Comparison of ENCODE assay signal across 1 cellular context in the genomic region with DNA sequence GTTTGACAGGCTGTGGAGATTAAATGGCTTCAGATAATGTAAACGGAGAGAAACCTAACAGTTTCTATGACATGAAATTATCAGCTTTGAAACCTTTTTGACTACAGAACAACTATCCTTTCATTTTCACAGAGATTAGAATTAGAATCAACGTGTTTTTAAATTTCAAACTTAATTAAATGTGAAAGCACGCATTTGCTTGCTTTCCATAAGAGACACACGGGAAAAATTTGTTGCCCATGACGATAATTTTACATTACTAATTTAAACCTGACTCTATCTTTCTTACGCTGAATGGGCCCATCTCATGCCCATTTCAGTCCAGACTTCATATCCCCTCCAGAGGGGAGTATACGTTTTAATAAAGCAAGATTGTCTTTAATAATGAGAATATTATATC.
TF ChIP-seq lines count a peak whose summit lies in the region.

No MANE protein-coding gene starts in this region.

TF ChIP-seq in WTC11, 78 proteins besides CTCF, POLR2A, EP300 and RAD21 (continued from another document):
- TF ChIP-seq, protein P1, sequence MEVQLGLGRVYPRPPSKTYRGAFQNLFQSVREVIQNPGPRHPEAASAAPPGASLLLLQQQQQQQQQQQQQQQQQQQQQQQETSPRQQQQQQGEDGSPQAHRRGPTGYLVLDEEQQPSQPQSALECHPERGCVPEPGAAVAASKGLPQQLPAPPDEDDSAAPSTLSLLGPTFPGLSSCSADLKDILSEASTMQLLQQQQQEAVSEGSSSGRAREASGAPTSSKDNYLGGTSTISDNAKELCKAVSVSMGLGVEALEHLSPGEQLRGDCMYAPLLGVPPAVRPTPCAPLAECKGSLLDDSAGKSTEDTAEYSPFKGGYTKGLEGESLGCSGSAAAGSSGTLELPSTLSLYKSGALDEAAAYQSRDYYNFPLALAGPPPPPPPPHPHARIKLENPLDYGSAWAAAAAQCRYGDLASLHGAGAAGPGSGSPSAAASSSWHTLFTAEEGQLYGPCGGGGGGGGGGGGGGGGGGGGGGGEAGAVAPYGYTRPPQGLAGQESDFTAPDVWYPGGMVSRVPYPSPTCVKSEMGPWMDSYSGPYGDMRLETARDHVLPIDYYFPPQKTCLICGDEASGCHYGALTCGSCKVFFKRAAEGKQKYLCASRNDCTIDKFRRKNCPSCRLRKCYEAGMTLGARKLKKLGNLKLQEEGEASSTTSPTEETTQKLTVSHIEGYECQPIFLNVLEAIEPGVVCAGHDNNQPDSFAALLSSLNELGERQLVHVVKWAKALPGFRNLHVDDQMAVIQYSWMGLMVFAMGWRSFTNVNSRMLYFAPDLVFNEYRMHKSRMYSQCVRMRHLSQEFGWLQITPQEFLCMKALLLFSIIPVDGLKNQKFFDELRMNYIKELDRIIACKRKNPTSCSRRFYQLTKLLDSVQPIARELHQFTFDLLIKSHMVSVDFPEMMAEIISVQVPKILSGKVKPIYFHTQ (CRISPR knock-in tag; IDR thresholded peaks at IDR 0.05): no peak
- no peak for TF ChIP-seq ZBTB21 (CRISPR knock-in tag; IDR thresholded peaks at IDR 0.05; ENCODE audit: borderline replicate concordance)
- TF ChIP-seq HMGA2 (CRISPR knock-in tag; IDR thresholded peaks at IDR 0.05): no peak
- no peak for TF ChIP-seq RELA (CRISPR knock-in tag; IDR thresholded peaks at IDR 0.05; ENCODE audit: borderline replicate concordance)
- TF ChIP-seq, protein P2, sequence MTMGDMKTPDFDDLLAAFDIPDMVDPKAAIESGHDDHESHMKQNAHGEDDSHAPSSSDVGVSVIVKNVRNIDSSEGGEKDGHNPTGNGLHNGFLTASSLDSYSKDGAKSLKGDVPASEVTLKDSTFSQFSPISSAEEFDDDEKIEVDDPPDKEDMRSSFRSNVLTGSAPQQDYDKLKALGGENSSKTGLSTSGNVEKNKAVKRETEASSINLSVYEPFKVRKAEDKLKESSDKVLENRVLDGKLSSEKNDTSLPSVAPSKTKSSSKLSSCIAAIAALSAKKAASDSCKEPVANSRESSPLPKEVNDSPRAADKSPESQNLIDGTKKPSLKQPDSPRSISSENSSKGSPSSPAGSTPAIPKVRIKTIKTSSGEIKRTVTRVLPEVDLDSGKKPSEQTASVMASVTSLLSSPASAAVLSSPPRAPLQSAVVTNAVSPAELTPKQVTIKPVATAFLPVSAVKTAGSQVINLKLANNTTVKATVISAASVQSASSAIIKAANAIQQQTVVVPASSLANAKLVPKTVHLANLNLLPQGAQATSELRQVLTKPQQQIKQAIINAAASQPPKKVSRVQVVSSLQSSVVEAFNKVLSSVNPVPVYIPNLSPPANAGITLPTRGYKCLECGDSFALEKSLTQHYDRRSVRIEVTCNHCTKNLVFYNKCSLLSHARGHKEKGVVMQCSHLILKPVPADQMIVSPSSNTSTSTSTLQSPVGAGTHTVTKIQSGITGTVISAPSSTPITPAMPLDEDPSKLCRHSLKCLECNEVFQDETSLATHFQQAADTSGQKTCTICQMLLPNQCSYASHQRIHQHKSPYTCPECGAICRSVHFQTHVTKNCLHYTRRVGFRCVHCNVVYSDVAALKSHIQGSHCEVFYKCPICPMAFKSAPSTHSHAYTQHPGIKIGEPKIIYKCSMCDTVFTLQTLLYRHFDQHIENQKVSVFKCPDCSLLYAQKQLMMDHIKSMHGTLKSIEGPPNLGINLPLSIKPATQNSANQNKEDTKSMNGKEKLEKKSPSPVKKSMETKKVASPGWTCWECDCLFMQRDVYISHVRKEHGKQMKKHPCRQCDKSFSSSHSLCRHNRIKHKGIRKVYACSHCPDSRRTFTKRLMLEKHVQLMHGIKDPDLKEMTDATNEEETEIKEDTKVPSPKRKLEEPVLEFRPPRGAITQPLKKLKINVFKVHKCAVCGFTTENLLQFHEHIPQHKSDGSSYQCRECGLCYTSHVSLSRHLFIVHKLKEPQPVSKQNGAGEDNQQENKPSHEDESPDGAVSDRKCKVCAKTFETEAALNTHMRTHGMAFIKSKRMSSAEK (CRISPR knock-in tag; IDR thresholded peaks at IDR 0.05; ENCODE audit: borderline replicate concordance): no peak
- no peak for TF ChIP-seq CREM (CRISPR knock-in tag; IDR thresholded peaks at IDR 0.05)
- TF ChIP-seq SOX15 (CRISPR knock-in tag; IDR thresholded peaks at IDR 0.05): no peak
- no peak for TF ChIP-seq JUN (CRISPR knock-in tag; IDR thresholded peaks at IDR 0.05)
- TF ChIP-seq ZNF138 (CRISPR knock-in tag; conservative IDR thresholded peaks at IDR 0.05): no peak
- no peak for TF ChIP-seq ATF1 (CRISPR knock-in tag; IDR thresholded peaks at IDR 0.05)
- TF ChIP-seq, protein P3, sequence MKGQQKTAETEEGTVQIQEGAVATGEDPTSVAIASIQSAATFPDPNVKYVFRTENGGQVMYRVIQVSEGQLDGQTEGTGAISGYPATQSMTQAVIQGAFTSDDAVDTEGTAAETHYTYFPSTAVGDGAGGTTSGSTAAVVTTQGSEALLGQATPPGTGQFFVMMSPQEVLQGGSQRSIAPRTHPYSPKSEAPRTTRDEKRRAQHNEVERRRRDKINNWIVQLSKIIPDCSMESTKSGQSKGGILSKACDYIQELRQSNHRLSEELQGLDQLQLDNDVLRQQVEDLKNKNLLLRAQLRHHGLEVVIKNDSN (CRISPR knock-in tag; IDR thresholded peaks at IDR 0.05): no peak
- TF ChIP-seq, protein P4, sequence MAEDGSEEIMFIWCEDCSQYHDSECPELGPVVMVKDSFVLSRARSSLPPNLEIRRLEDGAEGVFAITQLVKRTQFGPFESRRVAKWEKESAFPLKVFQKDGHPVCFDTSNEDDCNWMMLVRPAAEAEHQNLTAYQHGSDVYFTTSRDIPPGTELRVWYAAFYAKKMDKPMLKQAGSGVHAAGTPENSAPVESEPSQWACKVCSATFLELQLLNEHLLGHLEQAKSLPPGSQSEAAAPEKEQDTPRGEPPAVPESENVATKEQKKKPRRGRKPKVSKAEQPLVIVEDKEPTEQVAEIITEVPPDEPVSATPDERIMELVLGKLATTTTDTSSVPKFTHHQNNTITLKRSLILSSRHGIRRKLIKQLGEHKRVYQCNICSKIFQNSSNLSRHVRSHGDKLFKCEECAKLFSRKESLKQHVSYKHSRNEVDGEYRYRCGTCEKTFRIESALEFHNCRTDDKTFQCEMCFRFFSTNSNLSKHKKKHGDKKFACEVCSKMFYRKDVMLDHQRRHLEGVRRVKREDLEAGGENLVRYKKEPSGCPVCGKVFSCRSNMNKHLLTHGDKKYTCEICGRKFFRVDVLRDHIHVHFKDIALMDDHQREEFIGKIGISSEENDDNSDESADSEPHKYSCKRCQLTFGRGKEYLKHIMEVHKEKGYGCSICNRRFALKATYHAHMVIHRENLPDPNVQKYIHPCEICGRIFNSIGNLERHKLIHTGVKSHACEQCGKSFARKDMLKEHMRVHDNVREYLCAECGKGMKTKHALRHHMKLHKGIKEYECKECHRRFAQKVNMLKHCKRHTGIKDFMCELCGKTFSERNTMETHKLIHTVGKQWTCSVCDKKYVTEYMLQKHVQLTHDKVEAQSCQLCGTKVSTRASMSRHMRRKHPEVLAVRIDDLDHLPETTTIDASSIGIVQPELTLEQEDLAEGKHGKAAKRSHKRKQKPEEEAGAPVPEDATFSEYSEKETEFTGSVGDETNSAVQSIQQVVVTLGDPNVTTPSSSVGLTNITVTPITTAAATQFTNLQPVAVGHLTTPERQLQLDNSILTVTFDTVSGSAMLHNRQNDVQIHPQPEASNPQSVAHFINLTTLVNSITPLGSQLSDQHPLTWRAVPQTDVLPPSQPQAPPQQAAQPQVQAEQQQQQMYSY (CRISPR knock-in tag; IDR thresholded peaks at IDR 0.05): no peak
- TF ChIP-seq, protein P5, sequence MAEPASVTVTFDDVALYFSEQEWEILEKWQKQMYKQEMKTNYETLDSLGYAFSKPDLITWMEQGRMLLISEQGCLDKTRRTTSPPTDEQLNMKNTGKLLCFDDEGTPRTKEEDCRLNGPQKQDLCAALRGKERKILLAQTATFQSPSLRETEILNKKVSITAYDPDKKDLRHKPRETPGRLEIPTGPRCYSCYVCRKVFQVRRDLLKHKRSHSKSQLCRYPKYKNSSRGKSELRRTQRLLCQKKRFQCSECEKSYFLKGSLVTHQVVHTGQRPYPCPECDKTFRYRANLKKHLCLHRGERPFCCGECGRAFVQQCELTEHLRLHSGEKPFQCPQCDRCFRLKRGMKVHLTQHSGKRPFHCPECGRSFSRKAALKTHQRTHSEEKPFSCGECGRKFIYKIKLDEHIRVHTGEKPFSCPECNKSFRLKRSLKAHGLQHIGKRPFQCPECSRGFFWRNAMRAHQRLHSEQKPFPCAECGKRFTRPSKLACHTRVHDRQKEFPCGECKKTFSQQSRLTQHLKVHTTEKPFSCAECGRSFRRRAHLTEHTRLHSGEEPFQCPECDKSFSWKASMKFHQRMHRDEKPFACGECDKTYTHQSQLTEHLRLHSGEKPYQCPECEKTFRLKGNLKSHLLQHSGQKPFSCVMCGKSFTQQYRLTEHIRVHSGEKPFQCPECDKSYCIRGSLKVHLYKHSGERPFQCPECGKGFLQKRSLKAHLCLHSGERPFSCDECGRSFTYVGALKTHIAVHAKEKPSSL (CRISPR knock-in tag; conservative IDR thresholded peaks at IDR 0.05): no peak
